18 cellular contexts compared by ENCODE assay signal in the genomic region with DNA sequence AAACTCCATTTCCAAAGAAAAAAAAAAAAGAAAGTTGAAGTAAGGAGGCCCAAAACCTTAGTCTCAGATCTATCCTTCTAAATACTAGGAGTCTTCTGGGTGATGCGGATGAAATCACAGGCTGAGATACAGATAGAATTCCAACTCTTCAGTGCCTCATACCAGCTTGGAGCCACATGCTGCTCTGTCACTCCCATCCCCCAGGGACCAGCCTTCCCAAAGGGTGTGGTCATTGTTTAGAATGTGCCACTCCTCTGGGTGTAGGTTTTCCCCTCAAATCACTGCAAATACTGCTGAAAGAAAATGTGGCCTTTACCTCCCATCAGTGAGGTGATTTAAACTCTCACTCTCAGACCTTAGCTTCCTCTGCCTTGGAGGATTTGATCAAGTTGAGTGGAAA.
DNase-seq lines count a peak whose midpoint lies in the region; ATAC-seq and TF ChIP-seq lines count a peak whose summit lies in the region.
"Had no signal": no experiment of that assay in that cellular context is flagged by ENCODE, and none has a peak within 500 bp of the region (broad histone marks: within the 10 kb centered on the region; RNA-seq: fewer than 3 reads in every experiment).

No MANE protein-coding gene starts in this region.

- TF ChIP-seq RAD21 in Ishikawa (IDR thresholded peaks at IDR 0.05; ENCODE audit: low read depth): peak; percentile 18; the same call in 1 of the 2 replicates

- H3K4me1 ChIP-seq in mammary epithelial cell (ENCODE audit: insufficient read depth, low read length): peaks cover 12% of the 10 kb centered on the region
- no peaks in the 10 kb centered on the region for H3K4me1 ChIP-seq in mucosa of descending colon (ENCODE audit: low read depth)
- H3K4me1 ChIP-seq: Peyer's patch had no signal

- no peaks in the 10 kb centered on the region for H4K20me1 ChIP-seq in mammary epithelial cell (ENCODE audit: insufficient read depth, low read length)

- 100% methylated on average over 1 of the region's 1 CpG for WGBS in mammary epithelial cell (ENCODE audit: low coverage, missing lambda C conversion rate)

- DNase-seq in ELR (ENCODE audit: low read depth) (peak; percentile 33), mammary epithelial cell (peak; percentile 9), mucosa of descending colon (peak in 2 of 3 donors; percentile 55 to 57), activated T-cell treated with anti-CD3 and anti-CD28 coated beads for 4 hours (no peak), NOMO-1 treated with dmso at 0.1 percent for 144 hours (lab: John Stamatoyannopoulos, UW; ENCODE audit: unreplicated experiment) (no peak), erythroblast (lab: John Stamatoyannopoulos, UW) (no peak)
- DNase-seq: activated CD4-positive, alpha-beta T cell treated with anti-CD3 and anti-CD28 coated beads for 36 hours; amniotic stem cell; central memory CD4-positive, alpha-beta T cell; effector memory CD4-positive, alpha-beta T cell; hypothalamus; NCI-H1694 treated with DMSO at 0.1 percent for 48 hours; Peyer's patch; stimulated activated CD4-positive, alpha-beta T cell treated with anti-CD3 and anti-CD28 coated beads, Interleukin-4, amount 100 ng/mL, for 4 hours had no signal

- TF ChIP-seq CTCF in mammary epithelial cell (conservative IDR thresholded peaks at IDR 0.05 in 1 of 2, IDR thresholded peaks at IDR 0.05 in 1 of 2; ENCODE audit: extremely low read depth in 1 of 2, insufficient read depth in 1 of 2, low read depth in 1 of 2, low read length in 2 of 2) (no peak), mucosa of descending colon (IDR thresholded peaks at IDR 0.05) (no peak)

- H3K9ac ChIP-seq in mammary epithelial cell (ENCODE audit: insufficient read depth, low read length): no peak overlapping the region

- no TSS peak for BruUV-seq in mammary epithelial cell (replicated peaks; lab: Mats Ljungman, UMichigan)

- no peak overlapping the region for H3K4me2 ChIP-seq in mammary epithelial cell (ENCODE audit: insufficient read depth, low read depth, low read length)
- H3K4me2 ChIP-seq: smooth muscle cell had no signal

- no peak for TF ChIP-seq POLR2A in erythroblast (IDR thresholded peaks at IDR 0.05; ENCODE audit: low read length)

- dilution Hi-C loops in mammary epithelial cell (cut with HindIII; ENCODE audit: low sequenced_read_pairs): no loop called here

- H3K27ac ChIP-seq in mammary epithelial cell (ENCODE audit: insufficient read depth, low read depth, low read length): no peak overlapping the region
- H3K27ac ChIP-seq: Peyer's patch, suprapubic skin had no signal

- in situ Hi-C loops in mammary epithelial cell (cut with MboI; ENCODE audit: low sequenced_read_pairs in 2 of 2): no loop called here

- no peaks in the 10 kb centered on the region for H3K9me3 ChIP-seq in mammary epithelial cell (replicated peaks; ENCODE audit: insufficient read depth, low read length)
- H3K9me3 ChIP-seq in mucosa of descending colon: no peaks in the 10 kb centered on the region
- H3K9me3 ChIP-seq: Peyer's patch, suprapubic skin had no signal

- H2AFZ ChIP-seq in mammary epithelial cell (ENCODE audit: low read depth, low read length): no peak overlapping the region

- TF ChIP-seq EP300 in Ishikawa (IDR thresholded peaks at IDR 0.05; ENCODE audit: borderline replicate concordance): peak; percentile 55; the same call in 1 of the 2 replicates

- peak; percentile 72 for ATAC-seq in mucosa of descending colon
- ATAC-seq in HG03442 (IDR thresholded peaks at IDR 0.05; ENCODE audit: unreplicated experiment): no peak
- ATAC-seq: activated CD4-positive, alpha-beta T cell treated with anti-CD3 and anti-CD28 coated beads for 36 hours had no signal

- intact Hi-C loops in mammary epithelial cell (cut with micrococcal nuclease): loop anchor here (10.0 kb wide), 1 partner anchor 121 kb away; no protein-coding TSS in a partner anchor
- intact Hi-C loops in mucosa of descending colon (cut with DNase I, micrococcal nuclease): no loop called here

- H3K4me3 ChIP-seq in mammary epithelial cell (replicated peaks in 1 of 3; ENCODE audit: insufficient read depth in 1 of 3, low read depth in 2 of 3, low read length in 3 of 3) (no peak overlapping the region), mucosa of descending colon (no peak overlapping the region)
- H3K4me3 ChIP-seq: Peyer's patch, smooth muscle cell, suprapubic skin had no signal

- H3K27me3 ChIP-seq in mammary epithelial cell (ENCODE audit: insufficient read depth, low read length): no peaks in the 10 kb centered on the region
- H3K27me3 ChIP-seq: Peyer's patch, suprapubic skin had no signal

- no peaks in the 10 kb centered on the region for H3K36me3 ChIP-seq in mammary epithelial cell (ENCODE audit: insufficient read depth, low read length)
- no peaks in the 10 kb centered on the region for H3K36me3 ChIP-seq in mucosa of descending colon (ENCODE audit: low read depth)
- H3K36me3 ChIP-seq: Peyer's patch, suprapubic skin had no signal

- H3K79me2 ChIP-seq in mammary epithelial cell (ENCODE audit: insufficient read depth, low read length): no peaks in the 10 kb centered on the region

- CTCF ChIA-PET in mammary epithelial cell (lab: Charles Lee; ENCODE audit: low non-redundant PET): no interaction called here

TF ChIP-seq in Ishikawa, 13 proteins besides CTCF, POLR2A, EP300 and RAD21:
- TF ChIP-seq, protein P1, sequence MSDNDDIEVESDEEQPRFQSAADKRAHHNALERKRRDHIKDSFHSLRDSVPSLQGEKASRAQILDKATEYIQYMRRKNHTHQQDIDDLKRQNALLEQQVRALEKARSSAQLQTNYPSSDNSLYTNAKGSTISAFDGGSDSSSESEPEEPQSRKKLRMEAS (IDR thresholded peaks at IDR 0.05): peak; percentile 84
- TF ChIP-seq TCF12 (IDR thresholded peaks at IDR 0.05; ENCODE audit: low read depth): peak; percentile 59
- TF ChIP-seq, protein P2, sequence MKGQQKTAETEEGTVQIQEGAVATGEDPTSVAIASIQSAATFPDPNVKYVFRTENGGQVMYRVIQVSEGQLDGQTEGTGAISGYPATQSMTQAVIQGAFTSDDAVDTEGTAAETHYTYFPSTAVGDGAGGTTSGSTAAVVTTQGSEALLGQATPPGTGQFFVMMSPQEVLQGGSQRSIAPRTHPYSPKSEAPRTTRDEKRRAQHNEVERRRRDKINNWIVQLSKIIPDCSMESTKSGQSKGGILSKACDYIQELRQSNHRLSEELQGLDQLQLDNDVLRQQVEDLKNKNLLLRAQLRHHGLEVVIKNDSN (IDR thresholded peaks at IDR 0.05): no peak
- TF ChIP-seq REST (IDR thresholded peaks at IDR 0.05; ENCODE audit: low read depth): no peak
- TF ChIP-seq TEAD4 (IDR thresholded peaks at IDR 0.05): peak; percentile 48; the same call in 1 of the 2 replicates

Comparison
In these comparisons a context has a peak if more than half of its experiments do, and no peak if none do; other contexts are left out.
1. DNase-seq: peak in ELR (single experiment), mammary epithelial cell (single experiment) and mucosa of descending colon (2 of 3); none in activated T-cell treated with anti-CD3 and anti-CD28 coated beads for 4 hours (single experiment), NOMO-1 treated with dmso at 0.1 percent for 144 hours (single experiment) and erythroblast (0 of 2).